In the genomic region with DNA sequence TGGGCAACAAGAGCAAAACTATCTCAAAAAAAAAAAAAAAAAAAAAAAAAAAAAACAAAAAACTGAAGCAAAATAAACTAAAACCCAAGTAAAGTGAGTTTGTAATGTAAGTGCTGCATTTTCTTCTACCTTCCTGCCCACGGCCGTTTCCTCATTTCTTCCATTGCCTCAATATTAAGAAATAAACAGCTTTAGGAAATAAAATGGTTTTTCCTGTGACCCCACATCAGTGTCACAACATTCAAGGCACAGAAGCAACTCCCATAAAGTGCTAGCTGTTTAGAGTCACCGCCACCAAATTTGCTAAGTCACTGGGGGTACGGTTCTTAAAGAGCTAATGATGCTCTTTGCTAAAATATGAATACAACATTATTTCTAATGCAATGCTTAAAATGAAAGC, we compare ENCODE assay signal across 8 cellular contexts. TPM values are rescaled to one million over a fixed set of nuclear protein-coding genes. Genes with fewer than 3 reads are reported as not detected.
DNase-seq lines count a peak whose midpoint lies in the region; ATAC-seq and TF ChIP-seq lines count a peak whose summit lies in the region.

No MANE protein-coding gene starts in this region.

- no peak for TF ChIP-seq POLR2A in esophagus squamous epithelium (IDR thresholded peaks at IDR 0.05)

- peak overlapping the region; percentile 68 to 95 (median 78) for H3K4me3 ChIP-seq in esophagus squamous epithelium

- no peak for ATAC-seq in T-helper 17 cell
- ATAC-seq in stimulated activated naive B cell treated with anti-CD40 and anti-IgM and Interleukin-4, amounts not matched to agents 10 μg/mL and 1 μg/mL and 100 μg/mL, for 72 hours (replicated peaks), result no peak

- peak overlapping the region; percentile 100 for H3K27ac Mint-ChIP-seq in T-helper 17 cell
- H3K27ac Mint-ChIP-seq in stimulated activated naive B cell treated with anti-CD40 and anti-IgM and Interleukin-4, amounts not matched to agents 10 μg/mL and 1 μg/mL and 100 μg/mL, for 72 hours, result peak overlapping the region; percentile 100

- peaks cover 3% of the 10 kb centered on the region for H3K36me3 Mint-ChIP-seq in T-helper 17 cell (ENCODE audit: low read depth)
- peaks cover 51 to 61% of the 10 kb centered on the region in 2 donors for H3K36me3 Mint-ChIP-seq in stimulated activated naive B cell treated with anti-CD40 and anti-IgM and Interleukin-4, amounts not matched to agents 10 μg/mL and 1 μg/mL and 100 μg/mL, for 72 hours

- 19 to 29% methylated on average over 4 of the region's 4 CpGs for WGBS in esophagus squamous epithelium, 2 donors

- peak; percentile 30 for DNase-seq in activated CD4-positive, alpha-beta T cell treated with anti-CD3 and anti-CD28 coated beads for 48 hours
- no peak for DNase-seq in activated CD4-positive, alpha-beta T cell treated with anti-CD3 and anti-CD28 coated beads, Interleukin-2, amount 50 U/mL, for 48 hours
- no peak for DNase-seq in T-helper 17 cell
- no peak for DNase-seq in esophagus squamous epithelium (lab: John Stamatoyannopoulos, UW)
- DNase-seq in stimulated activated naive B cell treated with anti-CD40 and anti-IgM and Interleukin-4, amounts not matched to agents 10 μg/mL and 1 μg/mL and 100 μg/mL, for 72 hours, result no peak
- no peak for DNase-seq in substantia nigra (lab: John Stamatoyannopoulos, UW)
- DNase-seq in RPMI8226, result no peak
- no peak for DNase-seq in SW480 (ENCODE audit: low spot score)

- H3K9me3 ChIP-seq in T-helper 17 cell (ENCODE audit: control insufficient read depth, low read length, poor library complexity, severe bottlenecking) (no peaks in the 10 kb centered on the region), esophagus squamous epithelium (no peaks in the 10 kb centered on the region)

- H3K27ac ChIP-seq in esophagus squamous epithelium (peak overlapping the region; percentile 94 to 99 (median 96)), substantia nigra (ENCODE audit: low read depth, low read length, poor library complexity, severe bottlenecking) (no peak overlapping the region)

- H3K27me3 Mint-ChIP-seq in T-helper 17 cell, result no peaks in the 10 kb centered on the region
- no peaks in the 10 kb centered on the region for H3K27me3 Mint-ChIP-seq in stimulated activated naive B cell treated with anti-CD40 and anti-IgM and Interleukin-4, amounts not matched to agents 10 μg/mL and 1 μg/mL and 100 μg/mL, for 72 hours

- H3K27me3 ChIP-seq in esophagus squamous epithelium, result no peaks in the 10 kb centered on the region

- H3K4me1 ChIP-seq in esophagus squamous epithelium, result peaks cover 44 to 82% (median 59%) of the 10 kb centered on the region in 3 donors

- intact Hi-C loops in esophagus squamous epithelium (cut with DNase I), result no loop called here

- H3K4me1 Mint-ChIP-seq in T-helper 17 cell, result peaks cover 60% of the 10 kb centered on the region
- H3K4me1 Mint-ChIP-seq in stimulated activated naive B cell treated with anti-CD40 and anti-IgM and Interleukin-4, amounts not matched to agents 10 μg/mL and 1 μg/mL and 100 μg/mL, for 72 hours, result peaks cover 32 to 71% of the 10 kb centered on the region in 2 donors

- no peaks in the 10 kb centered on the region for H3K36me3 ChIP-seq in esophagus squamous epithelium

- H3K4me3 Mint-ChIP-seq in T-helper 17 cell, result peak overlapping the region; percentile 99
- H3K4me3 Mint-ChIP-seq in stimulated activated naive B cell treated with anti-CD40 and anti-IgM and Interleukin-4, amounts not matched to agents 10 μg/mL and 1 μg/mL and 100 μg/mL, for 72 hours, result peak overlapping the region; percentile 94 to 97

- no peak for TF ChIP-seq CTCF in esophagus squamous epithelium (IDR thresholded peaks at IDR 0.05)

- no peaks in the 10 kb centered on the region for H3K9me3 Mint-ChIP-seq in stimulated activated naive B cell treated with anti-CD40 and anti-IgM and Interleukin-4, amounts not matched to agents 10 μg/mL and 1 μg/mL and 100 μg/mL, for 72 hours

RNA-seq across cellular contexts. Expression of a gene that starts 3.3 kb away (rescaled TPM):
- total RNA-seq in T-helper 17 cell (100 to 1,000 TPM; 343 to 428 TPM), esophagus squamous epithelium (1,000 to 10,000 TPM in 2 of 4 donors, 100 to 1,000 TPM in 2; 504 to 1,134 (median 964) TPM)

RNA-seq across cellular contexts. Expression of a gene that starts 30.1 kb away (rescaled TPM):
- total RNA-seq in T-helper 17 cell (not detected), esophagus squamous epithelium (1 to 10 TPM; 1.2 to 8.0 (median 3.7) TPM)

RNA-seq across cellular contexts. Expression of a gene that starts 44.6 kb away (rescaled TPM):
- 100 to 1,000 TPM; 109 to 112 TPM for total RNA-seq in T-helper 17 cell
- 10 to 100 TPM; 12.2 to 62.2 (median 31.6) TPM for total RNA-seq in esophagus squamous epithelium
